In genomic region chr11:69125861-69126260, GRCh38 we compare ENCODE assay signal across 18 cellular contexts. TPM values are rescaled to one million over a fixed set of nuclear protein-coding genes. Genes with fewer than 3 reads are reported as not detected.
DNase-seq lines count a peak whose midpoint lies in the region; ATAC-seq and TF ChIP-seq lines count a peak whose summit lies in the region.
"Had no signal": no experiment of that assay in that cellular context is flagged by ENCODE, and none has a peak within 500 bp of the region (broad histone marks: within the 10 kb centered on the region; RNA-seq: fewer than 3 reads in every experiment).

No MANE protein-coding gene starts in this region.

- no peaks in the 10 kb centered on the region for H3K79me2 ChIP-seq in osteoblast (ENCODE audit: insufficient read depth, low read length)

- H3K36me3 ChIP-seq in ascending aorta (no peaks in the 10 kb centered on the region), osteoblast (ENCODE audit: insufficient read depth, low read length) (no peaks in the 10 kb centered on the region)

- peak overlapping the region; percentile 65 to 67 for H3K27ac ChIP-seq in ascending aorta
- H3K27ac ChIP-seq in osteoblast (ENCODE audit: low read depth, low read length): no peak overlapping the region

- H3K4me3 ChIP-seq in ascending aorta (no peak overlapping the region), osteoblast (ENCODE audit: insufficient read depth, low read length) (no peak overlapping the region)

- ATAC-seq in activated T-cell treated with anti-CD3 and anti-CD28 coated beads, Interleukin-2, amount 50 U/mL, for 72 hours (replicated peaks in 1 of 2): no peak

- H3K27me3 ChIP-seq in ascending aorta: no peaks in the 10 kb centered on the region
- H3K27me3 ChIP-seq in osteoblast (ENCODE audit: insufficient read depth, low read length): no peaks in the 10 kb centered on the region

- DNase-seq in activated T-cell treated with anti-CD3 and anti-CD28 coated beads, Interleukin-2, amount 50 U/mL, for 24 hours: peak; percentile 15
- no peak for DNase-seq in activated T-cell treated with anti-CD3 and anti-CD28 coated beads, Interleukin-2, amount 50 U/mL, for 72 hours
- DNase-seq in ascending aorta (ENCODE audit: low spot score in 2 of 2) (no peak), osteoblast (ENCODE audit: insufficient read length, low spot score, missing footprints) (peak; percentile 31), NCI-H2081 (lab: John Stamatoyannopoulos, UW) (no peak), HPDE6-E6E7 (ENCODE audit: extremely low spot score) (no peak)
- no peak for DNase-seq in stimulated activated CD4-positive, alpha-beta T cell treated with anti-CD3 and anti-CD28 coated beads, Interleukin-4, amount 100 ng/mL, for 4 hours
- DNase-seq: 8988T, DMS79 treated with DMSO at 0.1 percent for 48 hours, Kasumi-1, NCI-H1417, NCI-H1694 treated with DMSO at 0.1 percent for 48 hours, NCI-H446, NCI-H526, OCI-M1, Right ventricle myocardium superior had no signal

- H4K20me1 ChIP-seq in osteoblast (ENCODE audit: insufficient read depth, low read length): no peaks in the 10 kb centered on the region

- H3K4me1 Mint-ChIP-seq in activated T-cell treated with anti-CD3 and anti-CD28 coated beads, Interleukin-2, amount 50 U/mL, for 24 hours (ENCODE audit: low read depth): peaks cover 44% of the 10 kb centered on the region
- peaks cover 31% of the 10 kb centered on the region for H3K4me1 Mint-ChIP-seq in activated T-cell treated with anti-CD3 and anti-CD28 coated beads, Interleukin-2, amount 50 U/mL, for 72 hours (ENCODE audit: low read depth)

- TF ChIP-seq CTCF in ascending aorta (IDR thresholded peaks at IDR 0.05) (no peak), osteoblast (IDR thresholded peaks at IDR 0.05; ENCODE audit: extremely low read depth, low read depth, low read length) (no peak)

- no peaks in the 10 kb centered on the region for H3K9me3 ChIP-seq in ascending aorta
- peaks cover 6% of the 10 kb centered on the region for H3K9me3 ChIP-seq in osteoblast (ENCODE audit: low read depth, low read length)

- H3K4me3 Mint-ChIP-seq in activated T-cell treated with anti-CD3 and anti-CD28 coated beads, Interleukin-2, amount 50 U/mL, for 24 hours: no peak overlapping the region
- H3K4me3 Mint-ChIP-seq in activated T-cell treated with anti-CD3 and anti-CD28 coated beads, Interleukin-2, amount 50 U/mL, for 72 hours: no peak overlapping the region

- no peaks in the 10 kb centered on the region for H3K27me3 Mint-ChIP-seq in activated T-cell treated with anti-CD3 and anti-CD28 coated beads, Interleukin-2, amount 50 U/mL, for 24 hours
- no peaks in the 10 kb centered on the region for H3K27me3 Mint-ChIP-seq in activated T-cell treated with anti-CD3 and anti-CD28 coated beads, Interleukin-2, amount 50 U/mL, for 72 hours (ENCODE audit: low read depth)

- peaks cover 14 to 40% of the 10 kb centered on the region in 2 donors for H3K4me1 ChIP-seq in ascending aorta
- peaks cover 11% of the 10 kb centered on the region for H3K4me1 ChIP-seq in osteoblast (ENCODE audit: insufficient read depth, low read length)

- H3K4me2 ChIP-seq in osteoblast (ENCODE audit: insufficient read depth, low read length): no peak overlapping the region

- H3K9me3 Mint-ChIP-seq in activated T-cell treated with anti-CD3 and anti-CD28 coated beads, Interleukin-2, amount 50 U/mL, for 24 hours: peaks cover 13% of the 10 kb centered on the region
- peaks cover 3 to 6% of the 10 kb centered on the region in 2 donors for H3K9me3 Mint-ChIP-seq in activated T-cell treated with anti-CD3 and anti-CD28 coated beads, Interleukin-2, amount 50 U/mL, for 72 hours

- intact Hi-C loops in ascending aorta (cut with DNase I): no loop called here

- H3K36me3 Mint-ChIP-seq in activated T-cell treated with anti-CD3 and anti-CD28 coated beads, Interleukin-2, amount 50 U/mL, for 24 hours (ENCODE audit: low read depth): no peaks in the 10 kb centered on the region
- peaks cover 3% of the 10 kb centered on the region in 2 donors for H3K36me3 Mint-ChIP-seq in activated T-cell treated with anti-CD3 and anti-CD28 coated beads, Interleukin-2, amount 50 U/mL, for 72 hours (ENCODE audit: insufficient read depth in 2 of 2)

- H2AFZ ChIP-seq in osteoblast (ENCODE audit: low read length): no peak overlapping the region

- H3K27ac Mint-ChIP-seq in activated T-cell treated with anti-CD3 and anti-CD28 coated beads, Interleukin-2, amount 50 U/mL, for 24 hours: no peak overlapping the region
- no peak overlapping the region for H3K27ac Mint-ChIP-seq in activated T-cell treated with anti-CD3 and anti-CD28 coated beads, Interleukin-2, amount 50 U/mL, for 72 hours

RNA-seq across cellular contexts. Expression of gene SMIM38, which starts 29.9 kb away (rescaled TPM):
- 1 to 10 TPM; 2.3 to 5.5 TPM for total RNA-seq in activated T-cell treated with anti-CD3 and anti-CD28 coated beads, Interleukin-2, amount 50 U/mL, for 72 hours
- total RNA-seq in ascending aorta: 3.1 TPM
- under 0.01 and 0.29 TPM in 2 replicates for total RNA-seq in osteoblast
- total RNA-seq: H4, MCF 10A, Right ventricle myocardium superior had no signal

Comparison
In these comparisons a context has a peak if more than half of its experiments do, and no peak if none do; other contexts are left out.
1. DNase-seq: peak in activated T-cell treated with anti-CD3 and anti-CD28 coated beads, Interleukin-2, amount 50 U/mL, for 24 hours (single experiment) and osteoblast (single experiment); none in activated T-cell treated with anti-CD3 and anti-CD28 coated beads, Interleukin-2, amount 50 U/mL, for 72 hours (0 of 2), ascending aorta (0 of 2), stimulated activated CD4-positive, alpha-beta T cell treated with anti-CD3 and anti-CD28 coated beads, Interleukin-4, amount 100 ng/mL, for 4 hours (0 of 2), NCI-H2081 (0 of 2) and HPDE6-E6E7 (single experiment).